In genomic region chr4:159175989-159176375, GRCh38 we compare ENCODE assay signal across 10 cellular contexts.
A peak's percentile ranks its signal among the peaks of the same experiment; 100 is the strongest.
DNase-seq lines count a peak whose midpoint lies in the region; ATAC-seq and TF ChIP-seq lines count a peak whose summit lies in the region.
"Had no signal": no experiment of that assay in that cellular context is flagged by ENCODE, and none has a peak within 500 bp of the region (broad histone marks: within the 10 kb centered on the region; RNA-seq: fewer than 3 reads in every experiment).

No MANE protein-coding gene starts in this region.

- in situ Hi-C loops in brain microvascular endothelial cell (cut with HindIII; ENCODE audit: low pct_ligation_motif_present, low sequenced_read_pairs), result loop anchor here (25.0 kb wide), 1 partner anchor 314 kb away; no protein-coding TSS in a partner anchor

- H3K4me3 ChIP-seq in brain microvascular endothelial cell (ENCODE audit: low read depth, low read length), result no peak overlapping the region
- H3K4me3 ChIP-seq in left lung, result no peak overlapping the region
- H3K4me3 ChIP-seq in upper lobe of left lung, result no peak overlapping the region

- H3K36me3 Mint-ChIP-seq in activated naive CD4-positive, alpha-beta T cell treated with anti-CD3 and anti-CD28 coated beads, Interleukin-2, amount 10 ng/mL, durations not matched to agents 7 days and 5 days, result no peaks in the 10 kb centered on the region
- H3K36me3 Mint-ChIP-seq: T-cell had no signal

- no peak overlapping the region for H3K27ac Mint-ChIP-seq in activated naive CD4-positive, alpha-beta T cell treated with anti-CD3 and anti-CD28 coated beads, Interleukin-2, amount 10 ng/mL, durations not matched to agents 7 days and 5 days
- H3K27ac Mint-ChIP-seq: T-cell had no signal

- no peaks in the 10 kb centered on the region for H3K9me3 Mint-ChIP-seq in activated naive CD4-positive, alpha-beta T cell treated with anti-CD3 and anti-CD28 coated beads, Interleukin-2, amount 10 ng/mL, durations not matched to agents 7 days and 5 days
- H3K9me3 Mint-ChIP-seq: activated T-cell treated with anti-CD3 and anti-CD28 coated beads, Interleukin-2, amount 50 U/mL, for 4 hours; T-cell had no signal

- H3K4me1 ChIP-seq in left lung (peaks cover 17 to 87% of the 10 kb centered on the region in 2 donors), upper lobe of left lung (peaks cover 53 to 73% (median 67%) of the 10 kb centered on the region in 4 donors)

- H3K27me3 Mint-ChIP-seq in activated naive CD4-positive, alpha-beta T cell treated with anti-CD3 and anti-CD28 coated beads, Interleukin-2, amount 10 ng/mL, durations not matched to agents 7 days and 5 days, result no peaks in the 10 kb centered on the region

- H3K9me3 ChIP-seq in left lung (no peaks in the 10 kb centered on the region), upper lobe of left lung (no peaks in the 10 kb centered on the region)

- H3K4me3 Mint-ChIP-seq in activated naive CD4-positive, alpha-beta T cell treated with anti-CD3 and anti-CD28 coated beads, Interleukin-2, amount 10 ng/mL, durations not matched to agents 7 days and 5 days, result no peak overlapping the region
- H3K4me3 Mint-ChIP-seq: activated T-cell treated with anti-CD3 and anti-CD28 coated beads, Interleukin-2, amount 50 U/mL, for 4 hours; T-cell had no signal

- peak overlapping the region; percentile 74 for H3K27ac ChIP-seq in brain microvascular endothelial cell
- peak overlapping the region; percentile 9 to 48 for H3K27ac ChIP-seq in left lung
- H3K27ac ChIP-seq in upper lobe of left lung, result peak overlapping the region; percentile 10 to 70 (median 48)

- no peak for TF ChIP-seq POLR2A in upper lobe of left lung (IDR thresholded peaks at IDR 0.05)

- DNase-seq in Right ventricle myocardium inferior (ENCODE audit: missing footprints) (no peak), cardiac septum (ENCODE audit: low spot score) (no peak), brain microvascular endothelial cell (no peak), left lung (no peak), upper lobe of left lung (no peak)
- no peak for DNase-seq in activated naive CD4-positive, alpha-beta T cell treated with anti-CD3 and anti-CD28 coated beads, Interleukin-2, amount 10 ng/mL, durations not matched to agents 7 days and 5 days

- H3K36me3 ChIP-seq in brain microvascular endothelial cell (replicated peaks), result no peaks in the 10 kb centered on the region
- H3K36me3 ChIP-seq in left lung, result no peaks in the 10 kb centered on the region
- no peaks in the 10 kb centered on the region for H3K36me3 ChIP-seq in upper lobe of left lung

- ATAC-seq in Right ventricle myocardium inferior (peak; percentile 26), left lung (peak; percentile 29), upper lobe of left lung (ENCODE audit: low FRiP score in 2 of 2) (no peak), GM19395 (IDR thresholded peaks at IDR 0.05; ENCODE audit: unreplicated experiment) (no peak), GM18520 (IDR thresholded peaks at IDR 0.05; ENCODE audit: unreplicated experiment) (no peak)

- CTCF ChIA-PET in activated naive CD4-positive, alpha-beta T cell treated with anti-CD3 and anti-CD28 coated beads, Interleukin-2, amount 10 ng/mL, durations not matched to agents 7 days and 5 days (lab: Charles Lee), result interaction anchor here (1.0 kb wide), 1 partner anchor 318 kb away, joined by 11 read pairs; no protein-coding TSS in a partner anchor

- no peak for TF ChIP-seq EP300 in upper lobe of left lung (IDR thresholded peaks at IDR 0.05)

- 49 to 67% methylated on average over 4 of the region's 4 CpGs for WGBS in upper lobe of left lung, 2 donors

- peaks cover 52% of the 10 kb centered on the region for H3K4me1 Mint-ChIP-seq in activated naive CD4-positive, alpha-beta T cell treated with anti-CD3 and anti-CD28 coated beads, Interleukin-2, amount 10 ng/mL, durations not matched to agents 7 days and 5 days

- intact Hi-C loops in Right ventricle myocardium inferior (cut with DNase I) (loop anchor here (2.0 to 10.0 kb wide), 5 partner anchors 27 to 444 kb away; no protein-coding TSS in a partner anchor), cardiac septum (cut with DNase I) (loop anchor here (2.0 to 10.0 kb wide), 3 partner anchors 73 to 319 kb away; partner anchors contain the start of gene RAPGEF2), left lung (cut with DNase I) (loop anchor here in 1 of 2 donors (10.0 kb wide), 1 partner anchor 321 kb away; no protein-coding TSS in a partner anchor)

- TF ChIP-seq CTCF in brain microvascular endothelial cell (IDR thresholded peaks at IDR 0.05; ENCODE audit: low read depth, low read length, missing control alignments) (no peak), left lung (IDR thresholded peaks at IDR 0.05) (no peak), upper lobe of left lung (IDR thresholded peaks at IDR 0.05) (no peak)

- H3K27me3 ChIP-seq in brain microvascular endothelial cell (replicated peaks) (no peaks in the 10 kb centered on the region), left lung (no peaks in the 10 kb centered on the region), upper lobe of left lung (no peaks in the 10 kb centered on the region)

Comparison
In these comparisons a context has a peak if more than half of its experiments do, and no peak if none do; other contexts are left out.
1. ATAC-seq: peak in Right ventricle myocardium inferior (single experiment) and left lung (single experiment); none in upper lobe of left lung (0 of 2), GM19395 (single experiment) and GM18520 (single experiment).
2. Peak in every context shown above with its lines, with median percentiles within 50 percentile points of each other: H3K27ac ChIP-seq.